ENCODE assay signal across 18 cellular contexts in the genomic region with DNA sequence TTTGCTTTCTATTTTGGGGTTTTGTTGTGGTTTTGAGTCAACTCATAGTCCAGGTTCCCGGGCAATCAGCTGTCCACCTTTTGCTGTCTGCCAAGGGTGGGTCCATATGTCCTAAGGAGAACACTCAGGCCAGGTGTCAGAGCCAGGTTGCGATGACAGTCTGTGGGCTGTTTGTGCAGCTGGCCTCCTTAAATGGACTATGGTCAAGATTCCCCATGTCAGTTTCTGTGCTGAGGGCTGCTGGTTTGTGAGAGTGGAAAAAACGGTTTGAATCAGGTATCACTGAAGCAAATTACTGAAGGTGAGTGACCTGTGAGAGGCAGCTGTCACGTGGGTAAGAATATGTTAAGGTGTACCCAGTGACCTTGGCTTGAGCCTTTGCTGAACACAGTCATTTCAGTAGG. TPM values are rescaled to one million over a fixed set of nuclear protein-coding genes. Genes with fewer than 3 reads are reported as not detected.
DNase-seq lines count a peak whose midpoint lies in the region; ATAC-seq, FAIRE-seq and TF ChIP-seq lines count a peak whose summit lies in the region.
"Had no signal": no experiment of that assay in that cellular context is flagged by ENCODE, and none has a peak within 500 bp of the region (broad histone marks: within the 10 kb centered on the region; RNA-seq: fewer than 3 reads in every experiment).

No MANE protein-coding gene starts in this region.

- 52% methylated on average over 3 of the region's 4 CpGs for WGBS in HepG2 (ENCODE audit: low lambda C conversion rate)

- H3K9me3 Mint-ChIP-seq in WTC11 (no peaks in the 10 kb centered on the region), immature natural killer cell (no peaks in the 10 kb centered on the region)
- H3K9me3 Mint-ChIP-seq: brain had no signal

- TF ChIP-seq POLR2A in HepG2 (IDR thresholded peaks at IDR 0.05; ENCODE audit: insufficient read depth in 1 of 2, low read depth in 2 of 2, low read length in 2 of 2): no peak

- H3K4me1 ChIP-seq in MM.1S (ENCODE audit: low read length) (peaks cover 26% of the 10 kb centered on the region), HepG2 (ENCODE audit: insufficient read depth, low read length) (peaks cover 9% of the 10 kb centered on the region)
- H3K4me1 ChIP-seq: prostate gland had no signal

- TF ChIP-seq CTCF in MM.1S (IDR thresholded peaks at IDR 0.05; ENCODE audit: low read length): no peak
- no peak for TF ChIP-seq CTCF in WTC11 (IDR thresholded peaks at IDR 0.05)
- no peak for TF ChIP-seq CTCF in HepG2 (CRISPR knock-in tag; IDR thresholded peaks at IDR 0.05)

- H4K20me1 ChIP-seq in MM.1S (ENCODE audit: insufficient read depth, low read length) (no peaks in the 10 kb centered on the region), HepG2 (ENCODE audit: insufficient read depth, low read length) (no peaks in the 10 kb centered on the region; the same call in 1 of the 2 replicates)

- no peaks in the 10 kb centered on the region for H3K9me2 ChIP-seq in MM.1S (replicated peaks; ENCODE audit: insufficient read depth, low read length)

- H3K9me3 ChIP-seq in MM.1S (replicated peaks; ENCODE audit: insufficient read depth, low read length): no peaks in the 10 kb centered on the region
- no peaks in the 10 kb centered on the region for H3K9me3 ChIP-seq in HepG2 (ENCODE audit: low read length)
- H3K9me3 ChIP-seq: gastroesophageal sphincter, left ventricle myocardium inferior, prostate gland had no signal

- H3K36me3 ChIP-seq in MM.1S (replicated peaks; ENCODE audit: insufficient read depth, low read length): no peaks in the 10 kb centered on the region
- no peaks in the 10 kb centered on the region for H3K36me3 ChIP-seq in HepG2 (replicated peaks in 1 of 2; ENCODE audit: control insufficient read depth in 1 of 2, insufficient read depth in 2 of 2, low read length in 2 of 2)
- H3K36me3 ChIP-seq: gastroesophageal sphincter, left ventricle myocardium inferior, prostate gland, WERI-Rb-1 had no signal

- H3K27me3 Mint-ChIP-seq in WTC11 (ENCODE audit: low read depth) (no peaks in the 10 kb centered on the region), immature natural killer cell (ENCODE audit: low read depth in 3 of 3) (peaks cover 0 to 2% (median 0%) of the 10 kb centered on the region in 3 donors)

- H3K36me3 Mint-ChIP-seq in WTC11: no peaks in the 10 kb centered on the region
- H3K36me3 Mint-ChIP-seq in immature natural killer cell: no peaks in the 10 kb centered on the region

- no peak for TF ChIP-seq RAD21 in HepG2 (CRISPR knock-in tag; IDR thresholded peaks at IDR 0.05)

- intact Hi-C loops in HepG2 (cut with micrococcal nuclease; ENCODE audit: unreplicated experiment): no loop called here

- no peaks in the 10 kb centered on the region for H3K27me3 ChIP-seq in MM.1S (replicated peaks; ENCODE audit: insufficient read depth, low read length)
- no peaks in the 10 kb centered on the region for H3K27me3 ChIP-seq in HepG2 (ENCODE audit: control insufficient read depth in 1 of 2, insufficient read depth in 2 of 2, low read length in 2 of 2)
- H3K27me3 ChIP-seq: gastroesophageal sphincter had no signal

- H3K27ac ChIP-seq in MM.1S (ENCODE audit: low read length) (peak overlapping the region; percentile 55; the same call in 1 of the 2 replicates), HepG2 (ENCODE audit: extremely low read length, insufficient read depth, low read length) (no peak overlapping the region)
- H3K27ac ChIP-seq: gastroesophageal sphincter, left ventricle myocardium inferior, prostate gland, SK-N-MC, WERI-Rb-1 had no signal

- ATAC-seq in WTC11: no peak
- ATAC-seq in HepG2: peak; percentile 38; the same call in 1 of the 3 replicates
- ATAC-seq: gastroesophageal sphincter had no signal

- FAIRE-seq in HepG2 (lab: Jason Lieb, UNC): no peak
- FAIRE-seq: GM18507, RCC 7860 had no signal

- H3K79me2 ChIP-seq in MM.1S (ENCODE audit: low read length) (peaks cover 15% of the 10 kb centered on the region), HepG2 (ENCODE audit: insufficient read depth, low read length) (no peaks in the 10 kb centered on the region)

- H3K27ac Mint-ChIP-seq in WTC11 (no peak overlapping the region), immature natural killer cell (no peak overlapping the region)

- H3K9ac ChIP-seq in MM.1S (ENCODE audit: low read length) (peak overlapping the region; percentile 23; the same call in 1 of the 2 replicates), HepG2 (ENCODE audit: insufficient read depth, low read depth, low read length) (no peak overlapping the region)

- CTCF ChIA-PET in WTC11 (lab: Charles Lee): interaction anchor here (0.8 to 1.9 kb wide), 5 partner anchors 9 to 104 kb away, joined by 4 to 13 read pairs (median 5); a partner anchor contains a TSS
- CTCF ChIA-PET in HepG2 (lab: Yijun Ruan, JAX; ENCODE audit: low intra/inter-chr PET ratio, low total read pairs): no interaction called here

- H3K4me1 Mint-ChIP-seq in WTC11 (peaks cover 10% of the 10 kb centered on the region), immature natural killer cell (peaks cover 24 to 27% of the 10 kb centered on the region in 2 donors)

- DNase-seq in DMS53 treated with DMSO at 0.1 percent for 48 hours (lab: John Stamatoyannopoulos, UW; ENCODE audit: unreplicated experiment) (peak; percentile 56), MM.1S (peak; percentile 47), WTC11 (ENCODE audit: low spot score) (no peak), HepG2 (ENCODE audit: low spot score) (no peak), NCI-H1436 treated with DMSO at 0.1 percent for 48 hours (lab: John Stamatoyannopoulos, UW) (no peak), germinal center (ENCODE audit: low spot score) (no peak), immature natural killer cell (no peak)
- DNase-seq: activated effector memory CD4-positive, alpha-beta T cell treated with anti-CD3 and anti-CD28 coated beads, Interleukin-2, amount 50 U/mL, for 16 hours; left ventricle myocardium inferior; NCI-H1694; NK-92 treated with Interleukin-12 subunit alpha and Interleukin-12 subunit beta, amount 100 ng/mL, for 24 hours had no signal

- TF ChIP-seq EP300 in HepG2 (IDR thresholded peaks at IDR 0.05; ENCODE audit: low read depth in 2 of 2, low read length in 2 of 2): no peak
- no peak for TF ChIP-seq EP300 in HepG2 (CRISPR knock-in tag; IDR thresholded peaks at IDR 0.05; ENCODE audit: borderline replicate concordance)

- H3K4me3 Mint-ChIP-seq in WTC11 (no peak overlapping the region), immature natural killer cell (no peak overlapping the region)

- H2AFZ ChIP-seq in MM.1S (ENCODE audit: low read length): no peak overlapping the region
- H2AFZ ChIP-seq in HepG2 (ENCODE audit: low read length): no peak overlapping the region

- H3K4me2 ChIP-seq in MM.1S (ENCODE audit: low read depth, low read length) (peak overlapping the region; percentile 38), HepG2 (ENCODE audit: low read depth, low read length) (no peak overlapping the region)

- no TSS peak for BruUV-seq in HepG2 (replicated peaks; lab: Mats Ljungman, UMichigan)

- H3K4me3 ChIP-seq in MM.1S (ENCODE audit: low read length) (no peak overlapping the region), HepG2 (replicated peaks in 1 of 3; ENCODE audit: insufficient read depth in 1 of 3, low read depth in 2 of 3, low read length in 3 of 3) (no peak overlapping the region)
- H3K4me3 ChIP-seq: gastroesophageal sphincter, left ventricle myocardium inferior, prostate gland, SK-N-MC had no signal

- in situ Hi-C loops in HepG2 (cut with HindIII; ENCODE audit: extremely low pct_ligation_motif_present, low pct_unique_long_range_greater_than_20kb): no loop called here

- H3F3A ChIP-seq in MM.1S (ENCODE audit: insufficient read depth, low read length): peaks cover 14% of the 10 kb centered on the region

- POLR2A ChIA-PET in WTC11 (lab: Charles Lee) (interaction anchor here (1.0 kb wide), 1 partner anchor 66 kb away, joined by 3 read pairs; a partner anchor contains a TSS), HepG2 (lab: Yijun Ruan, JAX) (no interaction called here)

TF ChIP-seq in HepG2, 621 proteins besides CTCF, POLR2A, EP300 and RAD21 (continues in another document):
- TF ChIP-seq, protein P1, sequence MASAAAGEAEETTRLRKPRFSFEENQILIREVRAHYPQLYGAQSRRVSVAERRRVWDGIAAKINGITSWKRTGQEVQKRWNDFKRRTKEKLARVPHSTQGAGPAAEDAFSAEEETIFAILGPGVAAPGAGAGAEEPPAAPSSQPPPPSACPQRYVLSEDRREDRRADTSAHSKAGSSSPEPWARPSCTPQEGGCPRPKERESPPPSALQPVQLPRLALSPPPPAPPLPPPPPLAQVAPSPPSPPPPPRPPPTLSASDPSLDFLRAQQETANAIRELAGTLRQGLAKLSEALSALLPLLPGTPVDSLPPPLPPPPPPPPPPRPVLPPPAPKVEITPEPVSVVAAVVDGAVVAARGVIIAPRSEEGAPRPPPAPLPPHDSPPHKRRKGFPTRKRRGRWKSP (CRISPR knock-in tag; IDR thresholded peaks at IDR 0.05): no peak
- TF ChIP-seq KLF16 (CRISPR knock-in tag; IDR thresholded peaks at IDR 0.05) (no peak), ATF7-NPFF (CRISPR knock-in tag; IDR thresholded peaks at IDR 0.05; ENCODE audit: low read depth) (no peak), ZNF263 (CRISPR knock-in tag; IDR thresholded peaks at IDR 0.05) (no peak), ZFP36L2 (CRISPR knock-in tag; IDR thresholded peaks at IDR 0.05) (no peak)

RNA-seq across cellular contexts. Expression of a gene that starts 33.0 kb away (rescaled TPM):
- total RNA-seq in WTC11 (2021) (11.8 to 13.4 TPM (median 12.1 TPM) in 3 replicates), HepG2 (2016; rRNA removed; fragmentation: Illumina TruSeq; extraction: Trizol) (12.4 and 18.9 TPM in 2 replicates)
- total RNA-seq in HepG2 (2016; cell fraction: cytosol; rRNA removed; fragmentation: Illumina TruSeq; extraction: Trizol; ENCODE audit: low read depth): 1.1 and 1.5 TPM in 2 replicates
- 12.6 and 18.4 TPM in 2 replicates for total RNA-seq in HepG2 (2016; cell fraction: insoluble cytoplasmic fraction; rRNA removed; fragmentation: Illumina TruSeq; extraction: Trizol)
- total RNA-seq in HepG2 (2016; cell fraction: membrane; rRNA removed; fragmentation: Illumina TruSeq; extraction: Trizol): 5.4 and 5.7 TPM in 2 replicates
- 10.8 and 11.5 TPM in 2 replicates for total RNA-seq in HepG2 (2016; cell fraction: nucleus; rRNA removed; fragmentation: Illumina TruSeq; extraction: Trizol)
- polyA plus RNA-seq in HepG2 (2011; rRNA removed) (4.4 TPM in 2 replicates), immature natural killer cell (1 to 10 TPM; 1.1 to 3.1 (median 2.1) TPM)
- polyA plus RNA-seq in HepG2 (2011; cell fraction: cytosol; rRNA removed): 4.3 and 5.1 TPM in 2 replicates
- polyA plus RNA-seq in HepG2 (2011; cell fraction: nucleus; rRNA removed): 4.9 and 6.3 TPM in 2 replicates
- 6.1 and 6.8 TPM in 2 replicates for polyA plus RNA-seq in HepG2 (2012)
- polyA plus RNA-seq in HepG2 (2016; cell fraction: cytosol; fragmentation: Illumina TruSeq; extraction: Trizol; ENCODE audit: low read depth): 0.32 and 0.33 TPM in 2 replicates
- polyA plus RNA-seq in HepG2 (2016; cell fraction: insoluble cytoplasmic fraction; fragmentation: Illumina TruSeq; extraction: Trizol; ENCODE audit: low read depth): 11.2 and 11.4 TPM in 2 replicates
- 1.5 TPM in 2 replicates for polyA plus RNA-seq in HepG2 (2016; cell fraction: membrane; fragmentation: Illumina TruSeq; extraction: Trizol; ENCODE audit: low read depth)
- polyA plus RNA-seq in HepG2 (2016; cell fraction: nucleus; fragmentation: Illumina TruSeq; extraction: Trizol; ENCODE audit: insufficient read depth, low read depth): 7.7 and 8.6 TPM in 2 replicates
- 5.0 and 13.7 TPM in 2 replicates for polyA minus RNA-seq in HepG2 (2011; rRNA and poly(A)+ RNA removed; ENCODE audit: low replicate concordance)
- 8.2 and 8.9 TPM in 2 replicates for polyA minus RNA-seq in HepG2 (2011; cell fraction: cytosol; rRNA and poly(A)+ RNA removed)
- polyA minus RNA-seq in HepG2 (2011; cell fraction: nucleus; rRNA and poly(A)+ RNA removed): 11.2 and 12.4 TPM in 2 replicates

Comparison
In these comparisons a context has a peak if more than half of its experiments do, and no peak if none do; other contexts are left out.
1. DNase-seq: peak in DMS53 treated with DMSO at 0.1 percent for 48 hours (single experiment) and MM.1S (single experiment); none in WTC11 (single experiment), HepG2 (single experiment), NCI-H1436 treated with DMSO at 0.1 percent for 48 hours (single experiment), germinal center (single experiment) and immature natural killer cell (0 of 3).